Comparison of ENCODE assay signal across 21 cellular contexts in genomic region chr16:80703391-80704071, GRCh38.
"Had no signal": no experiment of that assay in that cellular context is flagged by ENCODE, and none has a peak within 500 bp of the region (broad histone marks: within the 10 kb centered on the region; RNA-seq: fewer than 3 reads in every experiment).

No MANE protein-coding gene starts in this region.

- ATAC-seq: left lobe of liver; naive thymus-derived CD4-positive, alpha-beta T cell; right cardiac atrium had no signal

- H3K4me3 Mint-ChIP-seq: endodermal cell; memory B cell; naive thymus-derived CD4-positive, alpha-beta T cell; type B pancreatic cell had no signal

- H3K4me1 ChIP-seq: heart left ventricle had no signal

- H3K9me3 ChIP-seq: ovary had no signal

- H3K27me3 Mint-ChIP-seq: memory B cell; naive thymus-derived CD4-positive, alpha-beta T cell; type B pancreatic cell had no signal

- FAIRE-seq: endothelial cell of umbilical vein, frontal cortex, urothelium cell line had no signal

- H3K36me3 ChIP-seq: heart left ventricle, ovary had no signal

- H3K4me3 ChIP-seq: dorsolateral prefrontal cortex, heart left ventricle, ovary, smooth muscle cell had no signal

- H3K27ac Mint-ChIP-seq: endodermal cell; memory B cell; naive thymus-derived CD4-positive, alpha-beta T cell; type B pancreatic cell had no signal

- H3K27me3 ChIP-seq: dorsolateral prefrontal cortex, heart left ventricle, ovary had no signal

- H3K27ac ChIP-seq: dorsolateral prefrontal cortex, heart left ventricle, ovary had no signal

- H3K36me3 Mint-ChIP-seq: type B pancreatic cell had no signal

- DNase-seq: central memory CD4-positive, alpha-beta T cell; cortex of kidney; dorsolateral prefrontal cortex; endodermal cell; erythroblast; heart left ventricle; hippocampal formation; kidney glomerular epithelial cell; midbrain; naive thymus-derived CD4-positive, alpha-beta T cell; ovary; right cardiac atrium; stimulated activated CD4-positive, alpha-beta T cell treated with anti-CD3 and anti-CD28 coated beads, Interleukin-2, amount 100 ng/mL, for 48 hours; stimulated activated naive CD4-positive, alpha-beta T cell treated with Interleukin-2 at 50 U/mL for 16 hours had no signal

- H3K9me3 Mint-ChIP-seq: type B pancreatic cell had no signal
